Comparison of ENCODE assay signal across 1 cellular context in genomic region chr11:6979365-6979764, GRCh38.
TF ChIP-seq lines count a peak whose summit lies in the region.

No MANE protein-coding gene starts in this region.

TF ChIP-seq in HepG2, 621 proteins besides CTCF, POLR2A, EP300 and RAD21:
- TF ChIP-seq MEIS2 (CRISPR knock-in tag; IDR thresholded peaks at IDR 0.05) (no peak), SMC3 (IDR thresholded peaks at IDR 0.05; ENCODE audit: low read length) (no peak), ZFY (CRISPR knock-in tag; IDR thresholded peaks at IDR 0.05) (no peak)
